Comparison of ENCODE assay signal across 10 cellular contexts in the genomic region with DNA sequence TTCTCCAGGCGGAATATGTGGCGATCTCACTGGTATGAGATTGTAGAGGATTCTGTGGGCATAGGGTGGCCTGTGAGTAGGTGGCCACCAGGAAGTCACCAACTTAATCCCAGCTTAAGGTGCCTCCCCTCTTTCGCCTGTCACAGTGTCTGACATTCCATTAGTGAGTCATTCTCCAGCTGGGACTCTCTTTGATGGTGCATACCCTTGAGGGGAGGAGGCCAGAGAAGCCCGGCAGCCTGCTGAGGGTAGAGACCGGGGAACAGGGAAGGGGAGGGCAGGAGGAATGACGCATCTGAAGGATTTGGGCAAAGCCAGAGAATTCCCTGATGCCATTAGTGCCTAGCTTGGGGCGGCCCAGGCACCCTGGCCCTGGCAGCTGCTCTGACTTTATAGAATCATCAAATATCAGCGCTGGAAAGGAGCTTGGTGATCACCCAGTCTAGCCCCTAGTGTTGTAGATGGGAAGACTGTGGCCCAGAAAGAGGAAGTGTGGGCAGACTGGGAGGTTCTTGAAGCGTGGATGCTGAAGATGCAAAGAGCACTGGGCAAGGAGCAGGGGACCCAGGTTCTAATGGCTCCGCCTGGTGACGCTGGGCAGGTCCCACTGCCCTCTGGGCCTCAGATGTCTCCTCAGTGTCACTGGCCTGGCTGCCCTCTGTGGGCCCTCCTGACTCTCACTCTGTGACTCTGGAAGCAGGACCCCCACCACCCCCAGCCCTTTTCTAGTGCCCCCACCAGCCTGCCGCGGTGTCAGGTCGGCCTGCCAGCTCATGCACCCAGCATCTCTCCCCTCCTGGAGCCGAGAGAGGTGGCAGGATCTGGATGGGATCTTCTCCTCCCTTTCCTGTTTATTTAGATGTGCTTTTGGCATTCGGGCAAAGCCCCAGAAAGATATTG. TPM values are rescaled to one million over a fixed set of nuclear protein-coding genes. Genes with fewer than 3 reads are reported as not detected.
DNase-seq lines count a peak whose midpoint lies in the region; ATAC-seq, FAIRE-seq and TF ChIP-seq lines count a peak whose summit lies in the region.
"Had no signal": no experiment of that assay in that cellular context is flagged by ENCODE, and none has a peak within 500 bp of the region (broad histone marks: within the 10 kb centered on the region; RNA-seq: fewer than 3 reads in every experiment).

No MANE protein-coding gene starts in this region.

- H3K9me3 Mint-ChIP-seq in Caco-2 (ENCODE audit: unreplicated experiment) = no peaks in the 10 kb centered on the region
- no peaks in the 10 kb centered on the region for H3K9me3 Mint-ChIP-seq in neural crest cell

- H3K4me1 ChIP-seq in Caco-2 (peaks cover 18% of the 10 kb centered on the region), esophagus (ENCODE audit: control insufficient read depth in 2 of 2, insufficient read depth in 2 of 2, low read length in 1 of 2) (peaks cover 4 to 6% of the 10 kb centered on the region in 2 donors)

- H3K36me3 Mint-ChIP-seq in Caco-2 (ENCODE audit: insufficient read depth, unreplicated experiment) = peaks cover 5% of the 10 kb centered on the region
- H3K36me3 Mint-ChIP-seq in neural crest cell (ENCODE audit: low read depth) = no peaks in the 10 kb centered on the region

- H3K4me1 Mint-ChIP-seq in Caco-2 (ENCODE audit: low read depth, unreplicated experiment) (peaks cover 22% of the 10 kb centered on the region), neural crest cell (peaks cover 29% of the 10 kb centered on the region)

- no peaks in the 10 kb centered on the region for H3K27me3 ChIP-seq in Caco-2 (replicated peaks; ENCODE audit: control insufficient read depth, insufficient read depth, low read length)
- no peaks in the 10 kb centered on the region for H3K27me3 ChIP-seq in esophagus (ENCODE audit: control insufficient read depth in 1 of 2, insufficient read depth in 2 of 2, low read length in 2 of 2)

- no peak for TF ChIP-seq CTCF in Caco-2 (IDR thresholded peaks at IDR 0.05; ENCODE audit: insufficient read depth in 1 of 2, low read depth in 1 of 2, low read length in 1 of 2, severe bottlenecking in 1 of 2, unreplicated experiment in 1 of 2)
- TF ChIP-seq CTCF in neural crest cell (conservative IDR thresholded peaks at IDR 0.05) = no peak
- no peak for TF ChIP-seq CTCF in GM10248 (IDR thresholded peaks at IDR 0.05; ENCODE audit: control extremely low read depth, extremely low read depth, low read depth, missing control alignments)

- no peak for ATAC-seq in GM18502 (IDR thresholded peaks at IDR 0.05; ENCODE audit: poor library complexity, unreplicated experiment)

- BruUV-seq in Caco-2 (replicated peaks; lab: Mats Ljungman, UMichigan) = no TSS peak

- FAIRE-seq in RCC 7860 (lab: Jason Lieb, UNC) = no peak
- FAIRE-seq: D721Med had no signal

- no peak overlapping the region for H3K4me3 ChIP-seq in Caco-2 (ENCODE audit: low read depth, low read length)
- no peak overlapping the region for H3K4me3 ChIP-seq in esophagus (ENCODE audit: low read depth in 1 of 2, low read length in 2 of 2)

- no peak overlapping the region for H3K4me3 Mint-ChIP-seq in Caco-2 (ENCODE audit: unreplicated experiment)
- H3K4me3 Mint-ChIP-seq in neural crest cell = no peak overlapping the region

- CTCF ChIA-PET in Caco-2 (lab: Charles Lee) (interaction anchor here (0.9 to 2.7 kb wide), 4 partner anchors 9 to 432 kb away, joined by 3 to 12 read pairs (median 4); no protein-coding TSS in a partner anchor), GM10248 (lab: Yijun Ruan, JAX) (interaction anchor here (1.0 to 3.8 kb wide), 4 partner anchors 9 to 147 kb away, joined by 3 to 13 read pairs (median 5); no protein-coding TSS in a partner anchor)

- H3K27ac ChIP-seq in esophagus (ENCODE audit: low read depth in 2 of 2, low read length in 1 of 2) = peak overlapping the region; percentile 28 to 47

- H3K36me3 ChIP-seq in Caco-2 (ENCODE audit: control insufficient read depth, insufficient read depth, low read length) (no peaks in the 10 kb centered on the region), esophagus (ENCODE audit: control insufficient read depth in 2 of 2, insufficient read depth in 2 of 2, low read length in 1 of 2) (no peaks in the 10 kb centered on the region)

- DNase-seq in Caco-2 (peak; percentile 72 to 76), RCC 7860 (ENCODE audit: low spot score) (peak; percentile 73), neural crest cell (ENCODE audit: low read depth, low spot score) (no peak), GM10248 (ENCODE audit: extremely low spot score) (no peak), NCI-H1436 (lab: John Stamatoyannopoulos, UW) (no peak)
- DNase-seq in activated CD8-positive, alpha-beta memory T cell treated with anti-CD3 and anti-CD28 coated beads for 24 hours = no peak
- DNase-seq: NCI-H1417 had no signal

- no peaks in the 10 kb centered on the region for H3K9me3 ChIP-seq in Caco-2
- H3K9me3 ChIP-seq in esophagus (ENCODE audit: control insufficient read depth in 2 of 2, insufficient read depth in 1 of 2, low read depth in 1 of 2, low read length in 1 of 2) = no peaks in the 10 kb centered on the region

- intact Hi-C loops in Caco-2 (cut with micrococcal nuclease; ENCODE audit: unreplicated experiment) = no loop called here

- H3K27me3 Mint-ChIP-seq in Caco-2 (ENCODE audit: insufficient read depth, unreplicated experiment) = no peaks in the 10 kb centered on the region
- H3K27me3 Mint-ChIP-seq in neural crest cell (ENCODE audit: low read depth) = peaks cover 2% of the 10 kb centered on the region

- POLR2A ChIA-PET in Caco-2 (lab: Charles Lee) (interaction anchor here (0.6 kb wide), 1 partner anchor 618 kb away, joined by 3 read pairs; no protein-coding TSS in a partner anchor), GM10248 (lab: Yijun Ruan, JAX) (no interaction called here)

- 69 to 79% methylated on average over 16 of the region's 16 CpGs for WGBS in esophagus, 2 donors

- H3K27ac Mint-ChIP-seq in Caco-2 (ENCODE audit: unreplicated experiment) = peak overlapping the region; percentile 82
- peak overlapping the region; percentile 15 for H3K27ac Mint-ChIP-seq in neural crest cell (ENCODE audit: unreplicated experiment)

RNA-seq across cellular contexts. Expression of gene DAB2IP, which starts 41.4 kb away (rescaled TPM):
- 18.0 and 26.0 TPM in 2 replicates for total RNA-seq in Caco-2 (2022)
- polyA plus RNA-seq in esophagus = 10 to 100 TPM; 16.7 to 26.4 TPM
- total RNA-seq in neural crest cell = 46.4 and 48.3 TPM in 2 replicates

Comparison
In these comparisons a context has a peak if more than half of its experiments do, and no peak if none do; other contexts are left out.
1. DNase-seq: peak in Caco-2 (2 of 2) and RCC 7860 (single experiment); none in neural crest cell (single experiment), activated CD8-positive, alpha-beta memory T cell treated with anti-CD3 and anti-CD28 coated beads for 24 hours (single experiment), GM10248 (single experiment) and NCI-H1436 (single experiment).